In genomic region chr16:46853713-46854443, GRCh38 we compare ENCODE assay signal across 9 cellular contexts. TPM values are rescaled to one million over a fixed set of nuclear protein-coding genes. Genes with fewer than 3 reads are reported as not detected.
DNase-seq lines count a peak whose midpoint lies in the region; ATAC-seq and TF ChIP-seq lines count a peak whose summit lies in the region.
"Had no signal": no experiment of that assay in that cellular context is flagged by ENCODE, and none has a peak within 500 bp of the region (broad histone marks: within the 10 kb centered on the region; RNA-seq: fewer than 3 reads in every experiment).

No MANE protein-coding gene starts in this region.

- no peaks in the 10 kb centered on the region for H3K9me3 ChIP-seq in fibroblast of lung (ENCODE audit: control insufficient read depth, insufficient read depth, low read depth, low read length)

- no peak overlapping the region for H3K27ac ChIP-seq in fibroblast of lung (ENCODE audit: insufficient read depth, low read length)
- H3K27ac ChIP-seq: epithelial cell of prostate had no signal

- ATAC-seq in HG03565 (IDR thresholded peaks at IDR 0.05; ENCODE audit: unreplicated experiment) (peak; percentile 54), HG03097 (IDR thresholded peaks at IDR 0.05; ENCODE audit: low FRiP score, unreplicated experiment) (no peak)
- ATAC-seq in activated T-cell treated with anti-CD3 and anti-CD28 coated beads, Interleukin-2, amount 50 U/mL, for 72 hours (replicated peaks in 1 of 2): peak; percentile 52 to 57
- peak; percentile 70 for ATAC-seq in stimulated activated naive CD8-positive, alpha-beta T cell treated with anti-CD3 and anti-CD28 coated beads, Interleukin-15, amount 100 ng/mL, for 72 hours

- H3K9me3 Mint-ChIP-seq in activated T-cell treated with anti-CD3 and anti-CD28 coated beads, Interleukin-2, amount 50 U/mL, for 72 hours: no peaks in the 10 kb centered on the region
- no peaks in the 10 kb centered on the region for H3K9me3 Mint-ChIP-seq in nephron progenitor cell
- no peaks in the 10 kb centered on the region for H3K9me3 Mint-ChIP-seq in stimulated activated naive CD8-positive, alpha-beta T cell treated with anti-CD3 and anti-CD28 coated beads, Interleukin-15, amount 100 ng/mL, for 72 hours

- no peak overlapping the region for H2AFZ ChIP-seq in fibroblast of lung (ENCODE audit: low read length)

- H3K4me1 Mint-ChIP-seq in activated T-cell treated with anti-CD3 and anti-CD28 coated beads, Interleukin-2, amount 50 U/mL, for 72 hours (ENCODE audit: low read depth): no peaks in the 10 kb centered on the region
- peaks cover 19% of the 10 kb centered on the region for H3K4me1 Mint-ChIP-seq in nephron progenitor cell
- no peaks in the 10 kb centered on the region for H3K4me1 Mint-ChIP-seq in stimulated activated naive CD8-positive, alpha-beta T cell treated with anti-CD3 and anti-CD28 coated beads, Interleukin-15, amount 100 ng/mL, for 72 hours

- no peak overlapping the region for H3K27ac Mint-ChIP-seq in activated T-cell treated with anti-CD3 and anti-CD28 coated beads, Interleukin-2, amount 50 U/mL, for 72 hours
- H3K27ac Mint-ChIP-seq in nephron progenitor cell: no peak overlapping the region
- H3K27ac Mint-ChIP-seq in stimulated activated naive CD8-positive, alpha-beta T cell treated with anti-CD3 and anti-CD28 coated beads, Interleukin-15, amount 100 ng/mL, for 72 hours: no peak overlapping the region

- no peak overlapping the region for H3K4me2 ChIP-seq in fibroblast of lung (ENCODE audit: extremely low read depth, insufficient read depth, low read length)

- no peaks in the 10 kb centered on the region for H3K4me1 ChIP-seq in fibroblast of lung (ENCODE audit: control insufficient read depth, extremely low read depth, insufficient read depth, low read length)

- H3K4me3 Mint-ChIP-seq in activated T-cell treated with anti-CD3 and anti-CD28 coated beads, Interleukin-2, amount 50 U/mL, for 72 hours: no peak overlapping the region
- H3K4me3 Mint-ChIP-seq in nephron progenitor cell: no peak overlapping the region
- no peak overlapping the region for H3K4me3 Mint-ChIP-seq in stimulated activated naive CD8-positive, alpha-beta T cell treated with anti-CD3 and anti-CD28 coated beads, Interleukin-15, amount 100 ng/mL, for 72 hours

- DNase-seq in GM10266 (ENCODE audit: extremely low spot score) (peak; percentile 77), OCI-M2 (lab: John Stamatoyannopoulos, UW; ENCODE audit: unreplicated experiment) (peak; percentile 13), fibroblast of lung (ENCODE audit: low read depth in 2 of 2) (peak; percentile 48 to 74), nephron progenitor cell (peak; percentile 75)
- DNase-seq in activated T-cell treated with anti-CD3 and anti-CD28 coated beads, Interleukin-2, amount 50 U/mL, for 72 hours: peak; percentile 60 to 61
- DNase-seq in stimulated activated naive CD8-positive, alpha-beta T cell treated with anti-CD3 and anti-CD28 coated beads, Interleukin-15, amount 100 ng/mL, for 72 hours: peak; percentile 41 to 61

- no peaks in the 10 kb centered on the region for H3K27me3 Mint-ChIP-seq in activated T-cell treated with anti-CD3 and anti-CD28 coated beads, Interleukin-2, amount 50 U/mL, for 72 hours (ENCODE audit: low read depth)
- peaks cover 12% of the 10 kb centered on the region for H3K27me3 Mint-ChIP-seq in nephron progenitor cell (ENCODE audit: low read depth, poor library complexity)
- no peaks in the 10 kb centered on the region for H3K27me3 Mint-ChIP-seq in stimulated activated naive CD8-positive, alpha-beta T cell treated with anti-CD3 and anti-CD28 coated beads, Interleukin-15, amount 100 ng/mL, for 72 hours

- peak; percentile 79 for TF ChIP-seq CTCF in GM10266 (IDR thresholded peaks at IDR 0.05; ENCODE audit: control insufficient read depth, insufficient read depth, low read depth, missing control alignments)
- peak; percentile 90 to 92 for TF ChIP-seq CTCF in fibroblast of lung (conservative IDR thresholded peaks at IDR 0.05 in 1 of 2, IDR thresholded peaks at IDR 0.05 in 1 of 2; ENCODE audit: low read depth in 1 of 2, low read length in 2 of 2)
- peak; percentile 77 for TF ChIP-seq CTCF in nephron progenitor cell (IDR thresholded peaks at IDR 0.05)

- H3K36me3 ChIP-seq in fibroblast of lung (ENCODE audit: control insufficient read depth, insufficient read depth, low read length): no peaks in the 10 kb centered on the region

- H3K4me3 ChIP-seq in fibroblast of lung (replicated peaks in 1 of 4; ENCODE audit: control extremely low read depth in 1 of 4, insufficient read depth in 1 of 4, low read depth in 3 of 4, low read length in 4 of 4): no peak overlapping the region

- H3K27me3 ChIP-seq in fibroblast of lung (ENCODE audit: control insufficient read depth, insufficient read depth, low read length): no peaks in the 10 kb centered on the region

- H3K36me3 Mint-ChIP-seq in activated T-cell treated with anti-CD3 and anti-CD28 coated beads, Interleukin-2, amount 50 U/mL, for 72 hours (ENCODE audit: insufficient read depth in 2 of 2): no peaks in the 10 kb centered on the region
- H3K36me3 Mint-ChIP-seq in nephron progenitor cell (ENCODE audit: low read depth): no peaks in the 10 kb centered on the region

- no peaks in the 10 kb centered on the region for H4K20me1 ChIP-seq in fibroblast of lung (ENCODE audit: control insufficient read depth, extremely low read depth, insufficient read depth, low read length)

- no peaks in the 10 kb centered on the region for H3K79me2 ChIP-seq in fibroblast of lung (ENCODE audit: control insufficient read depth, insufficient read depth, low read length)

- H3K9ac ChIP-seq in fibroblast of lung (ENCODE audit: insufficient read depth, low read length): no peak overlapping the region

RNA-seq across cellular contexts. Expression of gene C16orf87, which starts 22.9 kb away (rescaled TPM):
- 10 to 100 TPM; 18.1 to 21.4 TPM for total RNA-seq in activated T-cell treated with anti-CD3 and anti-CD28 coated beads, Interleukin-2, amount 50 U/mL, for 72 hours
- total RNA-seq in fibroblast of lung: 9.5 and 12.1 TPM in 2 replicates
- polyA plus RNA-seq in fibroblast of lung: 11.4 and 11.6 TPM in 2 replicates
- polyA plus RNA-seq in fibroblast of lung (2012): 8.6 and 10.2 TPM in 2 replicates
- polyA minus RNA-seq in fibroblast of lung (ENCODE audit: low replicate concordance): 1.7 and 2.2 TPM in 2 replicates

RNA-seq across cellular contexts. Expression of gene GPT2, which starts 30.3 kb away (rescaled TPM):
- total RNA-seq in activated T-cell treated with anti-CD3 and anti-CD28 coated beads, Interleukin-2, amount 50 U/mL, for 72 hours: 10 to 100 TPM; 36.5 to 38.2 TPM
- total RNA-seq in fibroblast of lung: 10.3 and 16.3 TPM in 2 replicates
- polyA plus RNA-seq in fibroblast of lung: 5.8 and 6.5 TPM in 2 replicates
- polyA plus RNA-seq in fibroblast of lung (2012): 7.0 and 9.9 TPM in 2 replicates
- 34.6 and 65.4 TPM in 2 replicates for polyA minus RNA-seq in fibroblast of lung (ENCODE audit: low replicate concordance)

Comparison
In these comparisons a context has a peak if more than half of its experiments do, and no peak if none do; other contexts are left out.
1. DNase-seq: peak in every context shown above with its lines; median percentile 77 in GM10266; 75 in nephron progenitor cell; 61 in fibroblast of lung; 60 in activated T-cell treated with anti-CD3 and anti-CD28 coated beads, Interleukin-2, amount 50 U/mL, for 72 hours; 51 in stimulated activated naive CD8-positive, alpha-beta T cell treated with anti-CD3 and anti-CD28 coated beads, Interleukin-15, amount 100 ng/mL, for 72 hours; 13 in OCI-M2.